ENCODE assay signal across 14 cellular contexts in the genomic region with DNA sequence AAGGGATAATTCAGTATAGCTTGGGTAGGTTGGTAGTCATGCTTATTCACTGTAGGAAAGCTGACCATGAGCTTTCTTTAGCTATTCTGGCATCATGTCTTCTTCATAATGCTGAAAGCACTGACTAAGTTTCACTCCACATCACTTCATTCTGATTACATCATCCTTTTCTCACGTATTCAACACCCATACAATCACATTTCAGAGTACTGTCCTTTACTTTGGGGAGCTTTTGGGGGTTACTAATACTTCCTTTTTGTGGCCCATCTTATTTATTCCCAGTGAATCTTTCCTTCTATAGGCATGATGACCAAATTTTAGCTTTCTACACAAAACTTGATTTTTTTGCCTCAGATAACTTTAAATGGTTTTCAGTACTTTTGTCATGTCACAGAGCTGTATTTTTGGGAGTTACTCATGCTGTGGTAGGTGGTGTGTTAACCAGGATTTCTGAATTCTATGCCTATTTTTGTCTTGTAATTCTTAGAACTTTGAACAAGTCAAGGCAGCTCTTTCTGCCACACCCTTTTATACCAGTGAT. TPM values are rescaled to one million over a fixed set of nuclear protein-coding genes. Genes with fewer than 3 reads are reported as not detected.
A peak's percentile ranks its signal among the peaks of the same experiment; 100 is the strongest.
DNase-seq lines count a peak whose midpoint lies in the region; ATAC-seq and TF ChIP-seq lines count a peak whose summit lies in the region.
"Had no signal": no experiment of that assay in that cellular context is flagged by ENCODE, and none has a peak within 500 bp of the region (broad histone marks: within the 10 kb centered on the region; RNA-seq: fewer than 3 reads in every experiment).

No MANE protein-coding gene starts in this region.

- peaks cover 22% of the 10 kb centered on the region for H3K79me2 ChIP-seq in Karpas-422 (ENCODE audit: low read length)

- no peak overlapping the region for H3K27ac ChIP-seq in Karpas-422 (ENCODE audit: low read length)
- H3K27ac ChIP-seq: SJSA1, transverse colon had no signal

- TF ChIP-seq CTCF in natural killer cell (IDR thresholded peaks at IDR 0.05) = no peak

- H3K4me1 ChIP-seq in Karpas-422 (ENCODE audit: low read length) = no peaks in the 10 kb centered on the region
- H3K4me1 ChIP-seq: SJSA1, transverse colon had no signal

- H3K27me3 Mint-ChIP-seq in natural killer cell (ENCODE audit: low read depth in 2 of 2) = no peaks in the 10 kb centered on the region

- H3K36me3 Mint-ChIP-seq in natural killer cell = no peaks in the 10 kb centered on the region

- intact Hi-C loops in natural killer cell (cut with micrococcal nuclease) = no loop called here

- H3K9me3 ChIP-seq in Karpas-422 (ENCODE audit: low read length) = no peaks in the 10 kb centered on the region
- H3K9me3 ChIP-seq: SJSA1, transverse colon had no signal

- H3K9me3 Mint-ChIP-seq in natural killer cell = no peaks in the 10 kb centered on the region

- DNase-seq in EL (peak; percentile 44), Karpas-422 (peak; percentile 35), astrocyte of the hippocampus (ENCODE audit: low read depth, low spot score) (peak; percentile 22), natural killer cell (no peak)
- DNase-seq: NCI-H146, transverse colon had no signal

- H4K20me1 ChIP-seq in Karpas-422 (ENCODE audit: insufficient read depth, low read depth, low read length) = no peaks in the 10 kb centered on the region

- H3K27me3 ChIP-seq in Karpas-422 (ENCODE audit: low read length) = no peaks in the 10 kb centered on the region
- H3K27me3 ChIP-seq: SJSA1, transverse colon had no signal

- H3K9ac ChIP-seq in Karpas-422 (ENCODE audit: low read length) = no peak overlapping the region

- H3K4me3 ChIP-seq in Karpas-422 (ENCODE audit: low read length) = no peak overlapping the region
- H3K4me3 ChIP-seq: SJSA1, transverse colon had no signal

- H3K4me1 Mint-ChIP-seq in natural killer cell = peaks cover 10 to 15% of the 10 kb centered on the region in 2 donors

- H3K27ac Mint-ChIP-seq in natural killer cell = peak overlapping the region; percentile 61 to 76

- H2AFZ ChIP-seq in Karpas-422 (ENCODE audit: low read length) = no peak overlapping the region

- peaks cover 26% of the 10 kb centered on the region; the same call in 1 of the 2 replicates for H3K36me3 ChIP-seq in Karpas-422 (ENCODE audit: insufficient read depth, low read length)

- H3K4me3 Mint-ChIP-seq in natural killer cell = no peak overlapping the region

- no peak overlapping the region for H3K4me2 ChIP-seq in Karpas-422 (ENCODE audit: low read depth, low read length, poor library complexity, severe bottlenecking)

- ATAC-seq in natural killer cell (peak in 1 of 3 donors; percentile 44), HG02642 (IDR thresholded peaks at IDR 0.05; ENCODE audit: poor library complexity, unreplicated experiment) (no peak), HG02973 (IDR thresholded peaks at IDR 0.05; ENCODE audit: unreplicated experiment) (no peak), HG03175 (IDR thresholded peaks at IDR 0.05; ENCODE audit: unreplicated experiment) (no peak), HG03432 (IDR thresholded peaks at IDR 0.05; ENCODE audit: unreplicated experiment) (no peak)

- no peaks in the 10 kb centered on the region for H3K9me2 ChIP-seq in Karpas-422 (replicated peaks; ENCODE audit: insufficient read depth, low read length)

RNA-seq across cellular contexts. Expression of a gene that starts 23.4 kb away (rescaled TPM):
- 28.1 and 29.0 TPM in 2 replicates for total RNA-seq in Karpas-422 (2014; rRNA removed; shearing (Covaris generic); ENCODE audit: low replicate concordance)
- 10 to 100 TPM; 14.8 to 28.1 (median 26.7) TPM for total RNA-seq in natural killer cell

RNA-seq across cellular contexts. Expression of a gene that starts 23.5 kb away (rescaled TPM):
- total RNA-seq in Karpas-422 (2014; rRNA removed; shearing (Covaris generic); ENCODE audit: low replicate concordance) = 59.4 and 84.2 TPM in 2 replicates
- total RNA-seq in natural killer cell = 10 to 100 TPM; 22.9 to 23.9 (median 23.6) TPM

RNA-seq across cellular contexts. Expression of a gene that starts 54.3 kb away (rescaled TPM):
- not detected in 2 replicates for total RNA-seq in Karpas-422 (2014; rRNA removed; shearing (Covaris generic); ENCODE audit: low replicate concordance)
- not detected for total RNA-seq in natural killer cell
- total RNA-seq: Daoy, epithelial cell of proximal tubule, lung microvascular endothelial cell, SJSA1, transverse colon had no signal

RNA-seq across cellular contexts. Expression of a gene that starts 59.6 kb away (rescaled TPM):
- total RNA-seq in Karpas-422 (2014; rRNA removed; shearing (Covaris generic); ENCODE audit: low replicate concordance) = 12.2 and 17.8 TPM in 2 replicates
- 1 to 10 TPM; 5.0 to 9.1 (median 5.3) TPM for total RNA-seq in natural killer cell
